1 cellular context compared by ENCODE assay signal in the genomic region with DNA sequence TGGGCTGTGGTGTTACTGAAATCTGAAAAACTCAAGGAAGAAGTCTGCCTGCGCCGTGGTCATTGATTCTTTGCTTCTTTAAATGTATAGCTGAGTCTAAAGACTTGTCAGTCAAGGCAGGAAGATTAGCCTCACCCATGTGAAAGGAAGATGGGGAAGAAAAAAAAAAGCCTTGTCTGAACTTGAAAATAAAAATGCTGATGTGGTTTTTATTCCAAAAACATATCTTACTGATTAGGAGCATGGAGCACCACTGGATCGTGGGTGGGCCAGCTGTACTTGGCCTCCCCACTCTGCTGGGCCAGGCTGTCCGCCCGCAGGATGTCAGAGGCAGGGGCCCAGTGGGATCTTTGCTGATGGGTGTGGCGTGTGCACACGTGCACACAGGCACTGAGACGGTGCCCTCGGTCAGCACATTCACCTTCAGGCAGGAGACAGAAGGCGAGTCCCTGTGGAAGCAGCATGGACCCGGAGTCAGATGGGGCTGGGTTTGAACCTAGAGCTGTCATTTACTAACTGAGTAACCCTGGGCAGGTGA.
TF ChIP-seq lines count a peak whose summit lies in the region.

No MANE protein-coding gene starts in this region.

TF ChIP-seq in GM12878, 131 proteins besides CTCF, POLR2A, EP300 and RAD21 (continued from another document):
- TF ChIP-seq, protein P1, sequence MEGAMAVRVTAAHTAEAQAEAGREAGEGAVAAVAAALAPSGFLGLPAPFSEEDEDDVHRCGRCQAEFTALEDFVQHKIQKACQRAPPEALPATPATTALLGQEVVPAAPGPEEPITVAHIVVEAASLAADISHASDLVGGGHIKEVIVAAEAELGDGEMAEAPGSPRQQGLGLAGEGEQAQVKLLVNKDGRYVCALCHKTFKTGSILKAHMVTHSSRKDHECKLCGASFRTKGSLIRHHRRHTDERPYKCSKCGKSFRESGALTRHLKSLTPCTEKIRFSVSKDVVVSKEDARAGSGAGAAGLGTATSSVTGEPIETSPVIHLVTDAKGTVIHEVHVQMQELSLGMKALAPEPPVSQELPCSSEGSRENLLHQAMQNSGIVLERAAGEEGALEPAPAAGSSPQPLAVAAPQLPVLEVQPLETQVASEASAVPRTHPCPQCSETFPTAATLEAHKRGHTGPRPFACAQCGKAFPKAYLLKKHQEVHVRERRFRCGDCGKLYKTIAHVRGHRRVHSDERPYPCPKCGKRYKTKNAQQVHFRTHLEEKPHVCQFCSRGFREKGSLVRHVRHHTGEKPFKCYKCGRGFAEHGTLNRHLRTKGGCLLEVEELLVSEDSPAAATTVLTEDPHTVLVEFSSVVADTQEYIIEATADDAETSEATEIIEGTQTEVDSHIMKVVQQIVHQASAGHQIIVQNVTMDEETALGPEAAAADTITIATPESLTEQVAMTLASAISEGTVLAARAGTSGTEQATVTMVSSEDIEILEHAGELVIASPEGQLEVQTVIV (IDR thresholded peaks at IDR 0.05; ENCODE audit: borderline replicate concordance, partially characterized antibody): no peak
- TF ChIP-seq, protein P2, sequence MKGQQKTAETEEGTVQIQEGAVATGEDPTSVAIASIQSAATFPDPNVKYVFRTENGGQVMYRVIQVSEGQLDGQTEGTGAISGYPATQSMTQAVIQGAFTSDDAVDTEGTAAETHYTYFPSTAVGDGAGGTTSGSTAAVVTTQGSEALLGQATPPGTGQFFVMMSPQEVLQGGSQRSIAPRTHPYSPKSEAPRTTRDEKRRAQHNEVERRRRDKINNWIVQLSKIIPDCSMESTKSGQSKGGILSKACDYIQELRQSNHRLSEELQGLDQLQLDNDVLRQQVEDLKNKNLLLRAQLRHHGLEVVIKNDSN (IDR thresholded peaks at IDR 0.05; ENCODE audit: borderline replicate concordance, extremely low read length, insufficient read depth, low read depth, low read length): no peak
- no peak for TF ChIP-seq KDM1A (IDR thresholded peaks at IDR 0.05; ENCODE audit: borderline replicate concordance)
- no peak for TF ChIP-seq RUNX3 (IDR thresholded peaks at IDR 0.05; ENCODE audit: low read length)
- no peak for TF ChIP-seq ETV6 (conservative IDR thresholded peaks at IDR 0.05 in 1 of 2, IDR thresholded peaks at IDR 0.05 in 1 of 2; ENCODE audit: borderline replicate concordance in 1 of 2, low read depth in 1 of 2)
TF ChIP-seq in GM12878: peak in this region for 0.
